8 cellular contexts compared by ENCODE assay signal in the genomic region with DNA sequence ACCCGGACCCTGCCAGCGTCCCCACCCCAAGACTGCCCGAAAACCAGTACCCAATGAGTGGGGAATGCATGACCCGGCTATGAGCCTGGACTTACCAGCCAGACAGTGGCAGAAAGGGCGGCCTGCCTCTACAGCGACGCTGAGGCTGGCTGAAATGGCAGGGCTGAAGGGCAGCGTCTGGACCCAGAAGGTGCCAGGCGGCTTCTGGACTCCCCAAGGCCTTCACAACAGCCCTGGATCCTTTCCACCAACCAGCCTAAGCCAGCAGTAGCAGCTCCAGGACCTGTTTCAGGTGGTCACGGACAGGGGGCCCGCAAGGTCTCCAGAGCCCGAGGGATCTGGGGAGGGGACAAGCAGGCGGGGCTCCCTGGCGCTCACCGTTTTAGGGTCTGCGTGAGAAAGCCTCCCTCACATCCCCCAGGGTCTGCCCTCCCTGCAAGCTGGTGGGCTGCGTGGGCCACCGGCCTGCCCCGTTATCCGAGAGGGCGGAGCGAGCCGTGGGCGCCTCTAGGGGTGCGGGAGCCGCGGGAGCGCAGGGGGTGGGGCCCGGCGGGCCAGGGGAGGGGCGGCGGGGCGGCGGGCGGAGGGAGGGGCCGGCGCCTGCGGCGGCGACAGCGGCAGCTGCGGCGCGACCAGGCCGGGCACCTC. TPM values are rescaled to one million over a fixed set of nuclear protein-coding genes. Genes with fewer than 3 reads are reported as not detected.
A peak's percentile ranks its signal among the peaks of the same experiment; 100 is the strongest.
DNase-seq lines count a peak whose midpoint lies in the region; ATAC-seq and TF ChIP-seq lines count a peak whose summit lies in the region.

A gene with protein sequence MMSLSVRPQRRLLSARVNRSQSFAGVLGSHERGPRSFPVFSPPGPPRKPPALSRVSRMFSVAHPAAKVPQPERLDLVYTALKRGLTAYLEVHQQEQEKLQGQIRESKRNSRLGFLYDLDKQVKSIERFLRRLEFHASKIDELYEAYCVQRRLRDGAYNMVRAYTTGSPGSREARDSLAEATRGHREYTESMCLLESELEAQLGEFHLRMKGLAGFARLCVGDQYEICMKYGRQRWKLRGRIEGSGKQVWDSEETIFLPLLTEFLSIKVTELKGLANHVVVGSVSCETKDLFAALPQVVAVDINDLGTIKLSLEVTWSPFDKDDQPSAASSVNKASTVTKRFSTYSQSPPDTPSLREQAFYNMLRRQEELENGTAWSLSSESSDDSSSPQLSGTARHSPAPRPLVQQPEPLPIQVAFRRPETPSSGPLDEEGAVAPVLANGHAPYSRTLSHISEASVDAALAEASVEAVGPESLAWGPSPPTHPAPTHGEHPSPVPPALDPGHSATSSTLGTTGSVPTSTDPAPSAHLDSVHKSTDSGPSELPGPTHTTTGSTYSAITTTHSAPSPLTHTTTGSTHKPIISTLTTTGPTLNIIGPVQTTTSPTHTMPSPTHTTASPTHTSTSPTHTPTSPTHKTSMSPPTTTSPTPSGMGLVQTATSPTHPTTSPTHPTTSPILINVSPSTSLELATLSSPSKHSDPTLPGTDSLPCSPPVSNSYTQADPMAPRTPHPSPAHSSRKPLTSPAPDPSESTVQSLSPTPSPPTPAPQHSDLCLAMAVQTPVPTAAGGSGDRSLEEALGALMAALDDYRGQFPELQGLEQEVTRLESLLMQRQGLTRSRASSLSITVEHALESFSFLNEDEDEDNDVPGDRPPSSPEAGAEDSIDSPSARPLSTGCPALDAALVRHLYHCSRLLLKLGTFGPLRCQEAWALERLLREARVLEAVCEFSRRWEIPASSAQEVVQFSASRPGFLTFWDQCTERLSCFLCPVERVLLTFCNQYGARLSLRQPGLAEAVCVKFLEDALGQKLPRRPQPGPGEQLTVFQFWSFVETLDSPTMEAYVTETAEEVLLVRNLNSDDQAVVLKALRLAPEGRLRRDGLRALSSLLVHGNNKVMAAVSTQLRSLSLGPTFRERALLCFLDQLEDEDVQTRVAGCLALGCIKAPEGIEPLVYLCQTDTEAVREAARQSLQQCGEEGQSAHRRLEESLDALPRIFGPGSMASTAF (plus strand): TSS at position 608 of the 648 bp plus-strand sequence. CDS start 9,618 bp downstream, outside the sequence.

- DNase-seq in activated T-cell treated with anti-CD3 and anti-CD28 coated beads for 48 hours (ENCODE audit: low read depth) (peak; percentile 48), activated T-cell treated with anti-CD3 and anti-CD28 coated beads for 4 hours (no peak), OCI-M1 (lab: John Stamatoyannopoulos, UW) (peak; percentile 44), glutamatergic neuron (peak; percentile 72), nucleus accumbens (lab: John Stamatoyannopoulos, UW) (peak in 39 of 56 donors; percentile 27 to 77 (median 54)), MV-4-11 (lab: John Stamatoyannopoulos, UW) (no peak)
- DNase-seq in activated naive CD8-positive, alpha-beta T cell treated with anti-CD3 and anti-CD28 coated beads, Interleukin-2, amount 10 ng/mL, durations not matched to agents 7 days and 5 days = peak; percentile 57

- H3K9me3 Mint-ChIP-seq in activated naive CD8-positive, alpha-beta T cell treated with anti-CD3 and anti-CD28 coated beads, Interleukin-2, amount 10 ng/mL, durations not matched to agents 7 days and 5 days = no peaks in the 10 kb centered on the region
- peaks cover 11% of the 10 kb centered on the region for H3K9me3 Mint-ChIP-seq in glutamatergic neuron (ENCODE audit: unreplicated experiment)

- peaks cover 10% of the 10 kb centered on the region for H3K4me1 Mint-ChIP-seq in activated naive CD8-positive, alpha-beta T cell treated with anti-CD3 and anti-CD28 coated beads, Interleukin-2, amount 10 ng/mL, durations not matched to agents 7 days and 5 days
- peaks cover 19% of the 10 kb centered on the region for H3K4me1 Mint-ChIP-seq in glutamatergic neuron (ENCODE audit: low read depth, unreplicated experiment)

- TF ChIP-seq CTCF in glutamatergic neuron (IDR thresholded peaks at IDR 0.05; ENCODE audit: partially characterized antibody, unreplicated experiment) = no peak

- POLR2A ChIA-PET in activated naive CD8-positive, alpha-beta T cell treated with anti-CD3 and anti-CD28 coated beads, Interleukin-2, amount 10 ng/mL, durations not matched to agents 7 days and 5 days (lab: Charles Lee) = interaction anchor here (1.0 to 2.0 kb wide), 2 partner anchors 9 to 17 kb away, joined by 3 to 7 read pairs; no protein-coding TSS in a partner anchor

- ATAC-seq in activated naive CD8-positive, alpha-beta T cell treated with anti-CD3 and anti-CD28 coated beads, Interleukin-2, amount 10 ng/mL, durations not matched to agents 7 days and 5 days (ENCODE audit: low read depth) = peak; percentile 57
- ATAC-seq in HG03095 (IDR thresholded peaks at IDR 0.05; ENCODE audit: unreplicated experiment) = no peak

- peak within 1 kb of the TSS; percentile 72 for H3K4me3 Mint-ChIP-seq in activated naive CD8-positive, alpha-beta T cell treated with anti-CD3 and anti-CD28 coated beads, Interleukin-2, amount 10 ng/mL, durations not matched to agents 7 days and 5 days
- H3K4me3 Mint-ChIP-seq in glutamatergic neuron (ENCODE audit: unreplicated experiment) = peak within 1 kb of the TSS; percentile 98

- H3K27me3 Mint-ChIP-seq in activated naive CD8-positive, alpha-beta T cell treated with anti-CD3 and anti-CD28 coated beads, Interleukin-2, amount 10 ng/mL, durations not matched to agents 7 days and 5 days = peaks cover 48% of the 10 kb centered on the region
- H3K27me3 Mint-ChIP-seq in glutamatergic neuron (ENCODE audit: unreplicated experiment) = peaks cover 34% of the 10 kb centered on the region

- no peak within 1 kb of the TSS for H3K27ac Mint-ChIP-seq in activated naive CD8-positive, alpha-beta T cell treated with anti-CD3 and anti-CD28 coated beads, Interleukin-2, amount 10 ng/mL, durations not matched to agents 7 days and 5 days
- H3K27ac Mint-ChIP-seq in glutamatergic neuron (ENCODE audit: unreplicated experiment) = peak within 1 kb of the TSS; percentile 98

- H3K36me3 Mint-ChIP-seq in activated naive CD8-positive, alpha-beta T cell treated with anti-CD3 and anti-CD28 coated beads, Interleukin-2, amount 10 ng/mL, durations not matched to agents 7 days and 5 days = no peaks in the 10 kb centered on the region
- H3K36me3 Mint-ChIP-seq in glutamatergic neuron (ENCODE audit: unreplicated experiment) = peaks cover 5% of the 10 kb centered on the region

RNA-seq across cellular contexts. Expression of the gene that starts here (rescaled TPM):
- total RNA-seq in activated naive CD8-positive, alpha-beta T cell treated with anti-CD3 and anti-CD28 coated beads, Interleukin-2, amount 10 ng/mL, durations not matched to agents 7 days and 5 days = 10 to 100 TPM; 28.7 to 35.7 TPM
- 191 TPM for total RNA-seq in glutamatergic neuron (ENCODE audit: unreplicated experiment)

Comparison
In these comparisons a context has a peak if more than half of its experiments do, and no peak if none do; other contexts are left out.
1. DNase-seq: peak in activated T-cell treated with anti-CD3 and anti-CD28 coated beads for 48 hours (single experiment), OCI-M1 (single experiment), activated naive CD8-positive, alpha-beta T cell treated with anti-CD3 and anti-CD28 coated beads, Interleukin-2, amount 10 ng/mL, durations not matched to agents 7 days and 5 days (single experiment), glutamatergic neuron (single experiment) and nucleus accumbens (39 of 56); none in activated T-cell treated with anti-CD3 and anti-CD28 coated beads for 4 hours (single experiment) and MV-4-11 (single experiment).